ENCODE assay signal across 22 cellular contexts in the genomic region with DNA sequence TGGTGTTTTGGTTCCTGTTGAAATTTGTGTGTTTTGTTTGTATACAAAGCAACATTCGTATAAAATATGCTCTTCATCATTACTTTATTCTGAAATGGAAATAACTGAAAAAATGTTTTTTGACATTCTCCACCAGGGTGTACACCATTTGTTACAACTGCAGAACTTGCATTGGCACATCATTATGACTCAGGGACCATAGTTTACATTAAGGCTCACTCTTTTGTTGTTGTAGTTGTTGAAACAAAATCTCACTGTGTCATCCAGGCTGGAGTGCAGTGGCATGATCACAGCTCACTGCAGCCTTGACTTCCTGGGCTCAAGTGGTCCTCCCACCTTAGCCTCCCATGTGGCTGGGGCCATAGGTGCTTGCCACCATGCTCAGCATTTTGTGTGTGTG.
"Had no signal": no experiment of that assay in that cellular context is flagged by ENCODE, and none has a peak within 500 bp of the region (broad histone marks: within the 10 kb centered on the region; RNA-seq: fewer than 3 reads in every experiment).

No MANE protein-coding gene starts in this region.

- H3K27ac ChIP-seq: cardiac muscle cell, Peyer's patch, RWPE1, SJSA1 had no signal

- H3K4me3 ChIP-seq: cardiac muscle cell, Peyer's patch, SJSA1 had no signal

- DNase-seq: activated CD4-positive, alpha-beta T cell treated with anti-CD3 and anti-CD28 coated beads for 48 hours; activated CD4-positive, alpha-beta T cell treated with anti-CD3 and anti-CD28 coated beads, Interleukin-2, amount 50 U/mL, for 4 hours; activated CD4-positive, CD25-positive, alpha-beta regulatory T cell treated with anti-CD3 and anti-CD28 coated beads, Interleukin-2, amount 50 U/mL, for 72 hours; activated CD8-positive, alpha-beta T cell treated with anti-CD3 and anti-CD28 coated beads, Interleukin-2, amount 10 ng/mL, durations not matched to agents 7 days and 5 days; activated effector memory CD4-positive, alpha-beta T cell treated with Interleukin-2 at 50 U/mL for 16 hours; activated naive CD4-positive, alpha-beta T cell treated with Interleukin-2 at 50 U/mL for 16 hours; activated naive CD8-positive, alpha-beta T cell treated with anti-CD3 and anti-CD28 coated beads, Interleukin-2, amount 50 U/mL, for 24 hours; activated T-cell treated with anti-CD3 and anti-CD28 coated beads, Interleukin-2, amount 50 U/mL, for 24 hours; amygdala; MM.1S; NCI-H1105; NCI-H1436 treated with DMSO at 0.1 percent for 48 hours; NCI-H187; NCI-H2081; NCI-H510A treated with DMSO at 0.1 percent for 48 hours; NCI-H69; NK-92 treated with Interleukin-12 subunit alpha and Interleukin-12 subunit beta, amount 100 ng/mL, for 24 hours; Peyer's patch; SHP77 had no signal

- H3K27me3 ChIP-seq: cardiac muscle cell, Peyer's patch, SJSA1 had no signal

- H3K9me3 ChIP-seq: Peyer's patch, SJSA1 had no signal

- H3K36me3 ChIP-seq: cardiac muscle cell, Peyer's patch, SJSA1 had no signal

- H3K4me1 ChIP-seq: Peyer's patch, SJSA1 had no signal
